ENCODE assay signal across 1 cellular context in the genomic region with DNA sequence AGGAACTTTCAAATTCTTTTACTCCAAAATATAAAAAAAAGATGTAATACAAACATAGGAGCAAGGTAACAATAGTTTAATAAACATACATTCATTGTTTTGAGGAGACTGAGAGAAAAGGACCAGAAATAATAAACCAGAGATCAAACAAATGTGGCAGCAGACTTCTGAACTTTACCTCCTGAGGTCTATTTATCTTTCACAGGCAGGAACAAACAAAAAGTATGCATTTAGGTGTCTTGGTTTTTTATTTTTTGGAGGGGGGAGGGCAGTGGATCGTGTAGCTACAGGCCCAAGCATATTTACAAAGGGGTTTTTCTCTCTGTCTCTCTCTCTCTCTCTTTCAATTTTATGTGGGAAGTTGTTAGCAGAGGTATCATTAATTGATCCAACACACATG.
TF ChIP-seq lines count a peak whose summit lies in the region.

No MANE protein-coding gene starts in this region.

TF ChIP-seq in HepG2, 621 proteins besides CTCF, POLR2A, EP300 and RAD21 (continued from another document and continues in another):
- TF ChIP-seq RXRA (CRISPR knock-in tag; IDR thresholded peaks at IDR 0.05), result no peak
- TF ChIP-seq, protein P1, sequence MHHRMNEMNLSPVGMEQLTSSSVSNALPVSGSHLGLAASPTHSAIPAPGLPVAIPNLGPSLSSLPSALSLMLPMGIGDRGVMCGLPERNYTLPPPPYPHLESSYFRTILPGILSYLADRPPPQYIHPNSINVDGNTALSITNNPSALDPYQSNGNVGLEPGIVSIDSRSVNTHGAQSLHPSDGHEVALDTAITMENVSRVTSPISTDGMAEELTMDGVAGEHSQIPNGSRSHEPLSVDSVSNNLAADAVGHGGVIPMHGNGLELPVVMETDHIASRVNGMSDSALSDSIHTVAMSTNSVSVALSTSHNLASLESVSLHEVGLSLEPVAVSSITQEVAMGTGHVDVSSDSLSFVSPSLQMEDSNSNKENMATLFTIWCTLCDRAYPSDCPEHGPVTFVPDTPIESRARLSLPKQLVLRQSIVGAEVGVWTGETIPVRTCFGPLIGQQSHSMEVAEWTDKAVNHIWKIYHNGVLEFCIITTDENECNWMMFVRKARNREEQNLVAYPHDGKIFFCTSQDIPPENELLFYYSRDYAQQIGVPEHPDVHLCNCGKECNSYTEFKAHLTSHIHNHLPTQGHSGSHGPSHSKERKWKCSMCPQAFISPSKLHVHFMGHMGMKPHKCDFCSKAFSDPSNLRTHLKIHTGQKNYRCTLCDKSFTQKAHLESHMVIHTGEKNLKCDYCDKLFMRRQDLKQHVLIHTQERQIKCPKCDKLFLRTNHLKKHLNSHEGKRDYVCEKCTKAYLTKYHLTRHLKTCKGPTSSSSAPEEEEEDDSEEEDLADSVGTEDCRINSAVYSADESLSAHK (CRISPR knock-in tag; IDR thresholded peaks at IDR 0.05; ENCODE audit: borderline replicate concordance), result no peak
- TF ChIP-seq MED13 (CRISPR knock-in tag; IDR thresholded peaks at IDR 0.05), result no peak
- no peak for TF ChIP-seq AGO1 (IDR thresholded peaks at IDR 0.05; ENCODE audit: low read depth, low read length, poor library complexity, severe bottlenecking)
- TF ChIP-seq TBL1XR1 (IDR thresholded peaks at IDR 0.05; ENCODE audit: borderline replicate concordance, low read length, partially characterized antibody), result no peak
- no peak for TF ChIP-seq ZNF709 (CRISPR knock-in tag; IDR thresholded peaks at IDR 0.05)
- TF ChIP-seq ZNF883 (CRISPR knock-in tag; IDR thresholded peaks at IDR 0.05; ENCODE audit: not compliant biosample characterization), result no peak
- TF ChIP-seq, protein P2, sequence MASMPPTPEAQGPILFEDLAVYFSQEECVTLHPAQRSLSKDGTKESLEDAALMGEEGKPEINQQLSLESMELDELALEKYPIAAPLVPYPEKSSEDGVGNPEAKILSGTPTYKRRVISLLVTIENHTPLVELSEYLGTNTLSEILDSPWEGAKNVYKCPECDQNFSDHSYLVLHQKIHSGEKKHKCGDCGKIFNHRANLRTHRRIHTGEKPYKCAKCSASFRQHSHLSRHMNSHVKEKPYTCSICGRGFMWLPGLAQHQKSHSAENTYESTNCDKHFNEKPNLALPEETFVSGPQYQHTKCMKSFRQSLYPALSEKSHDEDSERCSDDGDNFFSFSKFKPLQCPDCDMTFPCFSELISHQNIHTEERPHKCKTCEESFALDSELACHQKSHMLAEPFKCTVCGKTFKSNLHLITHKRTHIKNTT (CRISPR knock-in tag; IDR thresholded peaks at IDR 0.05), result no peak
- TF ChIP-seq ZNF136 (CRISPR knock-in tag; IDR thresholded peaks at IDR 0.05; ENCODE audit: low read depth), result no peak
- no peak for TF ChIP-seq ZNF207 (IDR thresholded peaks at IDR 0.05; ENCODE audit: borderline replicate concordance)
- no peak for TF ChIP-seq CAMTA2 (CRISPR knock-in tag; IDR thresholded peaks at IDR 0.05; ENCODE audit: borderline replicate concordance)
- no peak for TF ChIP-seq FOXM1 (CRISPR knock-in tag; IDR thresholded peaks at IDR 0.05)
- TF ChIP-seq ZNF382 (CRISPR knock-in tag; IDR thresholded peaks at IDR 0.05; ENCODE audit: borderline replicate concordance), result no peak
- TF ChIP-seq, protein P3, sequence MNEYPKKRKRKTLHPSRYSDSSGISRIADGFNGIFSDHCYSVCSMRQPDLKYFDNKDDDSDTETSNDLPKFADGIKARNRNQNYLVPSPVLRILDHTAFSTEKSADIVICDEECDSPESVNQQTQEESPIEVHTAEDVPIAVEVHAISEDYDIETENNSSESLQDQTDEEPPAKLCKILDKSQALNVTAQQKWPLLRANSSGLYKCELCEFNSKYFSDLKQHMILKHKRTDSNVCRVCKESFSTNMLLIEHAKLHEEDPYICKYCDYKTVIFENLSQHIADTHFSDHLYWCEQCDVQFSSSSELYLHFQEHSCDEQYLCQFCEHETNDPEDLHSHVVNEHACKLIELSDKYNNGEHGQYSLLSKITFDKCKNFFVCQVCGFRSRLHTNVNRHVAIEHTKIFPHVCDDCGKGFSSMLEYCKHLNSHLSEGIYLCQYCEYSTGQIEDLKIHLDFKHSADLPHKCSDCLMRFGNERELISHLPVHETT (CRISPR knock-in tag; conservative IDR thresholded peaks at IDR 0.05), result no peak
- TF ChIP-seq, protein P4, sequence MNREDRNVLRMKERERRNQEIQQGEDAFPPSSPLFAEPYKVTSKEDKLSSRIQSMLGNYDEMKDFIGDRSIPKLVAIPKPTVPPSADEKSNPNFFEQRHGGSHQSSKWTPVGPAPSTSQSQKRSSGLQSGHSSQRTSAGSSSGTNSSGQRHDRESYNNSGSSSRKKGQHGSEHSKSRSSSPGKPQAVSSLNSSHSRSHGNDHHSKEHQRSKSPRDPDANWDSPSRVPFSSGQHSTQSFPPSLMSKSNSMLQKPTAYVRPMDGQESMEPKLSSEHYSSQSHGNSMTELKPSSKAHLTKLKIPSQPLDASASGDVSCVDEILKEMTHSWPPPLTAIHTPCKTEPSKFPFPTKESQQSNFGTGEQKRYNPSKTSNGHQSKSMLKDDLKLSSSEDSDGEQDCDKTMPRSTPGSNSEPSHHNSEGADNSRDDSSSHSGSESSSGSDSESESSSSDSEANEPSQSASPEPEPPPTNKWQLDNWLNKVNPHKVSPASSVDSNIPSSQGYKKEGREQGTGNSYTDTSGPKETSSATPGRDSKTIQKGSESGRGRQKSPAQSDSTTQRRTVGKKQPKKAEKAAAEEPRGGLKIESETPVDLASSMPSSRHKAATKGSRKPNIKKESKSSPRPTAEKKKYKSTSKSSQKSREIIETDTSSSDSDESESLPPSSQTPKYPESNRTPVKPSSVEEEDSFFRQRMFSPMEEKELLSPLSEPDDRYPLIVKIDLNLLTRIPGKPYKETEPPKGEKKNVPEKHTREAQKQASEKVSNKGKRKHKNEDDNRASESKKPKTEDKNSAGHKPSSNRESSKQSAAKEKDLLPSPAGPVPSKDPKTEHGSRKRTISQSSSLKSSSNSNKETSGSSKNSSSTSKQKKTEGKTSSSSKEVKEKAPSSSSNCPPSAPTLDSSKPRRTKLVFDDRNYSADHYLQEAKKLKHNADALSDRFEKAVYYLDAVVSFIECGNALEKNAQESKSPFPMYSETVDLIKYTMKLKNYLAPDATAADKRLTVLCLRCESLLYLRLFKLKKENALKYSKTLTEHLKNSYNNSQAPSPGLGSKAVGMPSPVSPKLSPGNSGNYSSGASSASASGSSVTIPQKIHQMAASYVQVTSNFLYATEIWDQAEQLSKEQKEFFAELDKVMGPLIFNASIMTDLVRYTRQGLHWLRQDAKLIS (CRISPR knock-in tag; IDR thresholded peaks at IDR 0.05), result no peak
- no peak for TF ChIP-seq ZNF432 (CRISPR knock-in tag; IDR thresholded peaks at IDR 0.05; ENCODE audit: borderline replicate concordance)
- no peak for TF ChIP-seq ZNF605 (CRISPR knock-in tag; IDR thresholded peaks at IDR 0.05)
- TF ChIP-seq, protein P5, sequence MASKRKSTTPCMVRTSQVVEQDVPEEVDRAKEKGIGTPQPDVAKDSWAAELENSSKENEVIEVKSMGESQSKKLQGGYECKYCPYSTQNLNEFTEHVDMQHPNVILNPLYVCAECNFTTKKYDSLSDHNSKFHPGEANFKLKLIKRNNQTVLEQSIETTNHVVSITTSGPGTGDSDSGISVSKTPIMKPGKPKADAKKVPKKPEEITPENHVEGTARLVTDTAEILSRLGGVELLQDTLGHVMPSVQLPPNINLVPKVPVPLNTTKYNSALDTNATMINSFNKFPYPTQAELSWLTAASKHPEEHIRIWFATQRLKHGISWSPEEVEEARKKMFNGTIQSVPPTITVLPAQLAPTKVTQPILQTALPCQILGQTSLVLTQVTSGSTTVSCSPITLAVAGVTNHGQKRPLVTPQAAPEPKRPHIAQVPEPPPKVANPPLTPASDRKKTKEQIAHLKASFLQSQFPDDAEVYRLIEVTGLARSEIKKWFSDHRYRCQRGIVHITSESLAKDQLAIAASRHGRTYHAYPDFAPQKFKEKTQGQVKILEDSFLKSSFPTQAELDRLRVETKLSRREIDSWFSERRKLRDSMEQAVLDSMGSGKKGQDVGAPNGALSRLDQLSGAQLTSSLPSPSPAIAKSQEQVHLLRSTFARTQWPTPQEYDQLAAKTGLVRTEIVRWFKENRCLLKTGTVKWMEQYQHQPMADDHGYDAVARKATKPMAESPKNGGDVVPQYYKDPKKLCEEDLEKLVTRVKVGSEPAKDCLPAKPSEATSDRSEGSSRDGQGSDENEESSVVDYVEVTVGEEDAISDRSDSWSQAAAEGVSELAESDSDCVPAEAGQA (IDR thresholded peaks at IDR 0.05; ENCODE audit: low read depth), result no peak
- TF ChIP-seq, protein P5 (CRISPR knock-in tag; IDR thresholded peaks at IDR 0.05; ENCODE audit: borderline replicate concordance), result no peak
- peak; percentile 54; the same call in 1 of the 2 replicates for TF ChIP-seq TCF7L2 (IDR thresholded peaks at IDR 0.05; ENCODE audit: low read depth, low read length)
- TF ChIP-seq ZNF383 (CRISPR knock-in tag; IDR thresholded peaks at IDR 0.05; ENCODE audit: borderline replicate concordance), result no peak
- TF ChIP-seq ZZZ3 (CRISPR knock-in tag; IDR thresholded peaks at IDR 0.05; ENCODE audit: borderline replicate concordance), result no peak
- TF ChIP-seq ZNF333 (CRISPR knock-in tag; IDR thresholded peaks at IDR 0.05; ENCODE audit: borderline replicate concordance), result no peak
- TF ChIP-seq MAFF (IDR thresholded peaks at IDR 0.05; ENCODE audit: low read depth, low read length), result no peak
- no peak for TF ChIP-seq HNRNPK (IDR thresholded peaks at IDR 0.05; ENCODE audit: low read depth, low read length, poor library complexity, severe bottlenecking)
- no peak for TF ChIP-seq ZSCAN31 (CRISPR knock-in tag; IDR thresholded peaks at IDR 0.05; ENCODE audit: low read depth)
- TF ChIP-seq, protein P6, sequence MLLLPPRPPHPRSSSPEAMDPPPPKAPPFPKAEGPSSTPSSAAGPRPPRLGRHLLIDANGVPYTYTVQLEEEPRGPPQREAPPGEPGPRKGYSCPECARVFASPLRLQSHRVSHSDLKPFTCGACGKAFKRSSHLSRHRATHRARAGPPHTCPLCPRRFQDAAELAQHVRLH (CRISPR knock-in tag; IDR thresholded peaks at IDR 0.05; ENCODE audit: borderline replicate concordance, low read depth), result no peak
- no peak for TF ChIP-seq ZSCAN29 (CRISPR knock-in tag; conservative IDR thresholded peaks at IDR 0.05)
- TF ChIP-seq, protein P7, sequence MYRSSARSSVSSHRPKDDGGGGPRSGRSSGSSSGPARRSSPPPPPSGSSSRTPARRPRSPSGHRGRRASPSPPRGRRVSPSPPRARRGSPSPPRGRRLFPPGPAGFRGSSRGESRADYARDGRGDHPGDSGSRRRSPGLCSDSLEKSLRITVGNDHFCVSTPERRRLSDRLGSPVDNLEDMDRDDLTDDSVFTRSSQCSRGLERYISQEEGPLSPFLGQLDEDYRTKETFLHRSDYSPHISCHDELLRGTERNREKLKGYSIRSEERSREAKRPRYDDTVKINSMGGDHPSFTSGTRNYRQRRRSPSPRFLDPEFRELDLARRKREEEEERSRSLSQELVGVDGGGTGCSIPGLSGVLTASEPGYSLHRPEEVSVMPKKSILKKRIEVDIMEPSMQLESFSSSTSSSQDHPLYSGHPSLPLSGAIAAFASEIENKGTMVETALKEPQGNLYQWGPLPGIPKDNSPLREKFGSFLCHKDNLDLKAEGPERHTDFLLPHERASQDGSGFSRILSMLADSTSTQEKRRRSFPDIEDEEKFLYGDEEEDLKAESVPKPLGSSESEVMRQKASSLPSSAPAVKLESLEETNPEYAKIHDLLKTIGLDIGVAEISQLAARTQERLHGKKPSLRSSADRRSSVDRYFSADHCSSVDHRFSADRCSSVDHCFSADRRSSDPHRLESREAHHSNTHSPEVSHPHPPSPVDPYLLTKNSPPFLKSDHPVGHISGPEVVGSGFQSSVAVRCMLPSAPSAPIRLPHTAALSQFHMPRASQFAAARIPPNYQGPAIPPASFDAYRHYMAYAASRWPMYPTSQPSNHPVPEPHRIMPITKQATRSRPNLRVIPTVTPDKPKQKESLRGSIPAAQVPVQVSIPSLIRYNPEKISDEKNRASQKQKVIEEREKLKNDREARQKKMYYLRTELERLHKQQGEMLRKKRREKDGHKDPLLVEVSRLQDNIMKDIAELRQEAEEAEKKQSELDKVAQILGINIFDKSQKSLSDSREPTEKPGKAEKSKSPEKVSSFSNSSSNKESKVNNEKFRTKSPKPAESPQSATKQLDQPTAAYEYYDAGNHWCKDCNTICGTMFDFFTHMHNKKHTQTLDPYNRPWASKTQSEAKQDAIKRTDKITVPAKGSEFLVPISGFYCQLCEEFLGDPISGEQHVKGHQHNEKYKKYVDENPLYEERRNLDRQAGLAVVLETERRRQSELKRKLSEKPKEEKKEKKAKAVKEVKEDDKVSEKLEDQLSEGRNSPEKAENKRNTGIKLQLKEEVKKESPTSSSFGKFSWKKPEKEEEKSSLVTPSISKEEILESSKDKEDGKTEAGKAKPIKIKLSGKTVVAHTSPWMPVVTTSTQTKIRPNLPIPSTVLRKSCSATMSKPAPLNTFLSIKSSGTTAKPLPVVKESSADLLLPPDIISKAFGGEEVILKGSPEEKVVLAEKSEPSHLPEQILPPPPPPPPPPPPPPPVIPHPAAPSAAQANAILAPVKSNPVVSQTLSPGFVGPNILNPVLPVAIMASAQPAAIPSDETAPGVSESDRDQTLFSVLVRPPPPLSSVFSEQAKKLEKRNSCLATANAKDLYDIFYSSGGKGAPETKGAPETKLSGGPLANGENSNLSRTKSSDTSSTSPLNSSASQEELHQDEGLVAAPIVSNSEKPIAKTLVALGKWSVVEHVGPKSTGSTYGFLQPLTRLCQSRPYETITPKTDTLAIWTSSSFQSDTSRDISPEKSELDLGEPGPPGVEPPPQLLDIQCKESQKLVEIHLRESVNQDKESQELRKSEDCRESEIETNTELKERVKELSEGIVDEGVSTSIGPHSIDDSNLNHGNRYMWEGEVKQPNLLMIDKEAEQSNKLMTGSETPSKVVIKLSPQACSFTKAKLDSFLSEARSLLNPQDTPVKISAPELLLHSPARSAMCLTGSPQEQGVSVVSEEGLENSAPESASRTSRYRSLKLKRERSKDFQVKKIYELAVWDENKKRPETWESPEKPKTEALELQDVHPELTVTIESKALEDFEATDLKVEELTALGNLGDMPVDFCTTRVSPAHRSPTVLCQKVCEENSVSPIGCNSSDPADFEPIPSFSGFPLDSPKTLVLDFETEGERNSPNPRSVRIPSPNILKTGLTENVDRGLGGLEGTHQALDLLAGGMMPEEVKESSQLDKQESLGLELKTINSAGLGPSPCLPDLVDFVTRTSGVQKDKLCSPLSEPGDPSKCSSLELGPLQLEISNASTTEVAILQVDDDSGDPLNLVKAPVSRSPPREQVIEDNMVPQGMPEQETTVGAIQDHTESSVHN (CRISPR knock-in tag; IDR thresholded peaks at IDR 0.05), result no peak
- peak; percentile 84 for TF ChIP-seq TBX3 (IDR thresholded peaks at IDR 0.05; ENCODE audit: borderline replicate concordance)
- TF ChIP-seq ZFP36L1 (CRISPR knock-in tag; IDR thresholded peaks at IDR 0.05), result no peak
- no peak for TF ChIP-seq ZNF747 (CRISPR knock-in tag; IDR thresholded peaks at IDR 0.05; ENCODE audit: borderline replicate concordance)
